1 cellular context compared by ENCODE assay signal in genomic region chr20:50838707-50839385, GRCh38.
TF ChIP-seq lines count a peak whose summit lies in the region.

No MANE protein-coding gene starts in this region.

TF ChIP-seq in GM12878, 131 proteins besides CTCF, POLR2A, EP300 and RAD21 (continued from another document):
- TF ChIP-seq CEBPZ (IDR thresholded peaks at IDR 0.05; ENCODE audit: low read depth, low read length), result no peak
- no peak for TF ChIP-seq TAF1 (IDR thresholded peaks at IDR 0.05; ENCODE audit: borderline replicate concordance, low read depth, low read length)
- no peak for TF ChIP-seq BCL3 (IDR thresholded peaks at IDR 0.05; ENCODE audit: borderline replicate concordance, insufficient read depth, low read depth, low read length, poor library complexity, severe bottlenecking)
- TF ChIP-seq SMARCA5 (IDR thresholded peaks at IDR 0.05), result no peak
